Comparison of ENCODE assay signal across 8 cellular contexts in the genomic region with DNA sequence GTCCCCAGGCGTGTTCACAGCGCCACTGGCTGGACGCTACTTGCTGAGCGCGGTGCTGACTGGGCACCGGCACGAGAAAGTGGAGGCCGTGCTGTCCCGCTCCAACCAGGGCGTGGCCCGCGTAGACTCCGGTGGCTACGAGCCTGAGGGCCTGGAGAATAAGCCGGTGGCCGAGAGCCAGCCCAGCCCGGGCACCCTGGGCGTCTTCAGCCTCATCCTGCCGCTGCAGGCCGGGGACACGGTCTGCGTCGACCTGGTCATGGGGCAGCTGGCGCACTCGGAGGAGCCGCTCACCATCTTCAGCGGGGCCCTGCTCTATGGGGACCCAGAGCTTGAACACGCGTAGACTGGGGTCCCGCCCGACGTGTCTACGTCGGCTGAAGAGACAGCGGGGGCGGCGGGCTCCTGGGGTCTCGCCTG. TPM values are rescaled to one million over a fixed set of nuclear protein-coding genes. Genes with fewer than 3 reads are reported as not detected.
DNase-seq lines count a peak whose midpoint lies in the region; ATAC-seq and TF ChIP-seq lines count a peak whose summit lies in the region.

No MANE protein-coding gene starts in this region.

- H3K27me3 ChIP-seq in A673 (replicated peaks; ENCODE audit: insufficient read depth, low read depth, low read length, poor library complexity) (no peaks in the 10 kb centered on the region), skeletal muscle satellite cell (ENCODE audit: control insufficient read depth, insufficient read depth, low read length) (no peaks in the 10 kb centered on the region)

- peak overlapping the region; percentile 97 for H3K4me2 ChIP-seq in skeletal muscle satellite cell (ENCODE audit: low read length)

- H3K9ac ChIP-seq in skeletal muscle satellite cell (ENCODE audit: low read depth, low read length) = peak overlapping the region; percentile 85

- peaks cover 17% of the 10 kb centered on the region for H3K4me1 ChIP-seq in A673 (ENCODE audit: insufficient read depth, low read length, poor library complexity, severe bottlenecking)
- peaks cover 43% of the 10 kb centered on the region for H3K4me1 ChIP-seq in skeletal muscle satellite cell (ENCODE audit: control insufficient read depth, insufficient read depth, low read length)

- TF ChIP-seq CTCF in A673 (conservative IDR thresholded peaks at IDR 0.05; ENCODE audit: low read depth, low read length) (no peak), GM10248 (IDR thresholded peaks at IDR 0.05; ENCODE audit: control extremely low read depth, extremely low read depth, low read depth, missing control alignments) (peak; percentile 68)

- no peaks in the 10 kb centered on the region for H3K9me3 ChIP-seq in A673 (ENCODE audit: low read depth, low read length, poor library complexity, severe bottlenecking)
- H3K9me3 ChIP-seq in skeletal muscle satellite cell (replicated peaks; ENCODE audit: low read length) = no peaks in the 10 kb centered on the region

- CTCF ChIA-PET in A673 (lab: Charles Lee) (no interaction called here), GM10248 (lab: Yijun Ruan, JAX) (interaction anchor here (0.6 to 9.6 kb wide), 16 partner anchors 12 to 217 kb away, joined by 3 to 105 read pairs (median 3); a partner anchor contains a TSS)

- peak; percentile 3 for ATAC-seq in HG03159 (IDR thresholded peaks at IDR 0.05; ENCODE audit: unreplicated experiment)

- H3K36me3 ChIP-seq in A673 (ENCODE audit: insufficient read depth, low read length, poor library complexity, severe bottlenecking) (no peaks in the 10 kb centered on the region), skeletal muscle satellite cell (ENCODE audit: insufficient read depth, low read length) (peaks cover 10% of the 10 kb centered on the region)

- BruUV-seq in A673 (replicated peaks; lab: Mats Ljungman, UMichigan) = no TSS peak

- POLR2A ChIA-PET in A673 (lab: Charles Lee; ENCODE audit: low non-redundant PET) (no interaction called here), GM10248 (lab: Yijun Ruan, JAX) (no interaction called here)

- no peak for DNase-seq in A673 (ENCODE audit: low spot score)
- peak; percentile 44 for DNase-seq in GM10248 (ENCODE audit: extremely low spot score)
- DNase-seq in SHP77 (lab: John Stamatoyannopoulos, UW) = peak; percentile 42 to 76
- peak in 51 of 61 donors; percentile 22 to 75 (median 50) for DNase-seq in caudate nucleus (lab: John Stamatoyannopoulos, UW)
- peak; percentile 63 for DNase-seq in iris pigment epithelial cell (ENCODE audit: low read depth)
- no peak for DNase-seq in D341Med (ENCODE audit: low spot score)

- H3K4me3 ChIP-seq in A673 (ENCODE audit: low read depth, low read length, poor library complexity, severe bottlenecking) = peak overlapping the region; percentile 59
- H3K4me3 ChIP-seq in skeletal muscle satellite cell (ENCODE audit: low read length) = peak overlapping the region; percentile 72

- intact Hi-C loops in A673 (cut with micrococcal nuclease; ENCODE audit: unreplicated experiment) = no loop called here

- peak overlapping the region; percentile 86 for H3K27ac ChIP-seq in A673 (ENCODE audit: low read depth, low read length, poor library complexity, severe bottlenecking)
- H3K27ac ChIP-seq in caudate nucleus (ENCODE audit: low read depth, low read length) = peak overlapping the region; percentile 84

RNA-seq across cellular contexts. Expression of a gene that starts 0.9 kb away (rescaled TPM):
- 39.1 and 40.2 TPM in 2 replicates for total RNA-seq in A673 (2021)
- 0.25 and 1.3 TPM in 2 replicates for total RNA-seq in skeletal muscle satellite cell (2012; rRNA removed)

RNA-seq across cellular contexts. Expression of a gene that starts 7.3 kb away (rescaled TPM):
- 31.0 and 46.8 TPM in 2 replicates for total RNA-seq in A673 (2021)
- total RNA-seq in skeletal muscle satellite cell (2012; rRNA removed) = 38.0 and 43.3 TPM in 2 replicates

RNA-seq across cellular contexts. Expression of a gene that starts 14.2 kb away (rescaled TPM):
- 235 and 237 TPM in 2 replicates for total RNA-seq in A673 (2021)
- 237 and 262 TPM in 2 replicates for total RNA-seq in skeletal muscle satellite cell (2012; rRNA removed)

RNA-seq across cellular contexts. Expression of a gene that starts 33.2 kb away (rescaled TPM):
- 8.4 and 9.4 TPM in 2 replicates for total RNA-seq in A673 (2021)
- total RNA-seq in skeletal muscle satellite cell (2012; rRNA removed) = 5.1 and 8.1 TPM in 2 replicates

RNA-seq across cellular contexts. Expression of a gene that starts 34.2 kb away (rescaled TPM):
- total RNA-seq in A673 (2021) = 64.1 and 72.8 TPM in 2 replicates
- total RNA-seq in skeletal muscle satellite cell (2012; rRNA removed) = 15.7 and 18.8 TPM in 2 replicates

Comparison
In these comparisons a context has a peak if more than half of its experiments do, and no peak if none do; other contexts are left out.
1. DNase-seq: peak in GM10248 (single experiment), SHP77 (2 of 2), caudate nucleus (51 of 61) and iris pigment epithelial cell (single experiment); none in A673 (single experiment) and D341Med (single experiment).